Comparison of ENCODE assay signal across 1 cellular context in genomic region chr11:66842896-66843775, GRCh38.
TF ChIP-seq lines count a peak whose summit lies in the region.

TSS of gene RCE1 (plus strand) at chr11:66843441. CDS start at chr11:66843456, 15 bp downstream.

TF ChIP-seq in HepG2, 621 proteins besides CTCF, POLR2A, EP300 and RAD21 (continued from another document and continues in another):
- TF ChIP-seq, protein P1, sequence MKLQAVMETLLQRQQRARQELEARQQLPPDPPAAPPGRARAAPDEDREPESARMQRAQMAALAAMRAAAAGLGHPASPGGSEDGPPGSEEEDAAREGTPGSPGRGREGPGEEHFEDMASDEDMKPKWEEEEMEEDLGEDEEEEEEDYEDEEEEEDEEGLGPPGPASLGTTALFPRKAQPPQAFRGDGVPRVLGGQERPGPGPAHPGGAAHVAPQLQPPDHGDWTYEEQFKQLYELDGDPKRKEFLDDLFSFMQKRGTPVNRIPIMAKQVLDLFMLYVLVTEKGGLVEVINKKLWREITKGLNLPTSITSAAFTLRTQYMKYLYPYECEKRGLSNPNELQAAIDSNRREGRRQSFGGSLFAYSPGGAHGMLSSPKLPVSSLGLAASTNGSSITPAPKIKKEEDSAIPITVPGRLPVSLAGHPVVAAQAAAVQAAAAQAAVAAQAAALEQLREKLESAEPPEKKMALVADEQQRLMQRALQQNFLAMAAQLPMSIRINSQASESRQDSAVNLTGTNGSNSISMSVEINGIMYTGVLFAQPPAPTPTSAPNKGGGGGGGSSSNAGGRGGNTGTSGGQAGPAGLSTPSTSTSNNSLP (IDR thresholded peaks at IDR 0.05; ENCODE audit: low read depth, low read length) = no peak
- TF ChIP-seq ZNF674 (CRISPR knock-in tag; IDR thresholded peaks at IDR 0.05; ENCODE audit: low read depth) (no peak), ATF3 (CRISPR knock-in tag; IDR thresholded peaks at IDR 0.05) (no peak), NCOA5 (CRISPR knock-in tag; IDR thresholded peaks at IDR 0.05) (no peak), HHEX (CRISPR knock-in tag; IDR thresholded peaks at IDR 0.05) (no peak), ZNF230 (CRISPR knock-in tag; IDR thresholded peaks at IDR 0.05) (peak; percentile 5; the same call in 1 of the 2 replicates), TEF (CRISPR knock-in tag; IDR thresholded peaks at IDR 0.05) (no peak), ZNF446 (CRISPR knock-in tag; IDR thresholded peaks at IDR 0.05) (peak; percentile 37; the same call in 1 of the 2 replicates), ESRRA (CRISPR knock-in tag; IDR thresholded peaks at IDR 0.05; ENCODE audit: low read depth) (no peak; the same call in 1 of the 2 replicates), ZNF703 (CRISPR knock-in tag; IDR thresholded peaks at IDR 0.05; ENCODE audit: borderline replicate concordance) (no peak), ZBTB39 (CRISPR knock-in tag; IDR thresholded peaks at IDR 0.05) (no peak), SOX13 (IDR thresholded peaks at IDR 0.05) (no peak), SOX13 (CRISPR knock-in tag; conservative IDR thresholded peaks at IDR 0.05 in 1 of 2, IDR thresholded peaks at IDR 0.05 in 1 of 2) (no peak), ZNF746 (CRISPR knock-in tag; IDR thresholded peaks at IDR 0.05) (no peak; the same call in 1 of the 2 replicates), RNF2 (conservative IDR thresholded peaks at IDR 0.05; ENCODE audit: low read depth) (no peak), ZFAT (CRISPR knock-in tag; conservative IDR thresholded peaks at IDR 0.05) (no peak), MBNL3 (CRISPR knock-in tag; conservative IDR thresholded peaks at IDR 0.05) (no peak), GLMP (CRISPR knock-in tag; IDR thresholded peaks at IDR 0.05; ENCODE audit: borderline replicate concordance) (no peak), ZNF501 (CRISPR knock-in tag; IDR thresholded peaks at IDR 0.05) (peak; percentile 79), HNRNPH1 (optimal IDR thresholded peaks at IDR 0.05; ENCODE audit: low read depth, low read length) (no peak), ZNF18 (CRISPR knock-in tag; IDR thresholded peaks at IDR 0.05; ENCODE audit: insufficient replicate concordance) (no peak), ZHX1 (CRISPR knock-in tag; IDR thresholded peaks at IDR 0.05; ENCODE audit: low read depth) (peak; percentile 98), ZFP36L1 (CRISPR knock-in tag; IDR thresholded peaks at IDR 0.05) (no peak), ZNF784 (CRISPR knock-in tag; IDR thresholded peaks at IDR 0.05; ENCODE audit: borderline replicate concordance) (peak; percentile 89; the same call in 1 of the 2 replicates), NAIF1 (CRISPR knock-in tag; IDR thresholded peaks at IDR 0.05; ENCODE audit: borderline replicate concordance) (no peak), ZFP82 (CRISPR knock-in tag; IDR thresholded peaks at IDR 0.05; ENCODE audit: borderline replicate concordance) (no peak), KLF13 (CRISPR knock-in tag; IDR thresholded peaks at IDR 0.05) (no peak), ZGPAT (CRISPR knock-in tag; IDR thresholded peaks at IDR 0.05) (peak; percentile 72; the same call in 1 of the 2 replicates), DNMT3B (CRISPR knock-in tag; conservative IDR thresholded peaks at IDR 0.05) (no peak), ZSCAN5A (CRISPR knock-in tag; IDR thresholded peaks at IDR 0.05; ENCODE audit: borderline replicate concordance) (0 out of 2 replicates have a peak, but pooled peaks have one; percentile 29), GFI1 (CRISPR knock-in tag; IDR thresholded peaks at IDR 0.05; ENCODE audit: borderline replicate concordance) (peak; percentile 75; the same call in 1 of the 2 replicates), ZNF468 (CRISPR knock-in tag; IDR thresholded peaks at IDR 0.05) (peak; percentile 74; the same call in 1 of the 2 replicates), ZNF652 (CRISPR knock-in tag; IDR thresholded peaks at IDR 0.05; ENCODE audit: borderline replicate concordance, low read depth) (no peak), ZNF792 (CRISPR knock-in tag; IDR thresholded peaks at IDR 0.05) (no peak), SETDB1 (CRISPR knock-in tag; IDR thresholded peaks at IDR 0.05; ENCODE audit: borderline replicate concordance) (no peak), RFX1 (IDR thresholded peaks at IDR 0.05) (no peak), ELF3 (CRISPR knock-in tag; IDR thresholded peaks at IDR 0.05) (peak; percentile 85), ZNF772 (CRISPR knock-in tag; IDR thresholded peaks at IDR 0.05) (no peak), TAF1 (CRISPR knock-in tag; IDR thresholded peaks at IDR 0.05) (peak; percentile 71), KDM1A (CRISPR knock-in tag; IDR thresholded peaks at IDR 0.05) (no peak), FOXC1 (CRISPR knock-in tag; IDR thresholded peaks at IDR 0.05; ENCODE audit: borderline replicate concordance) (peak; percentile 18; the same call in 1 of the 2 replicates), ZNF644 (CRISPR knock-in tag; IDR thresholded peaks at IDR 0.05; ENCODE audit: low read depth) (no peak), FOXO1 (CRISPR knock-in tag; IDR thresholded peaks at IDR 0.05) (no peak; the same call in 1 of the 2 replicates), MAZ (IDR thresholded peaks at IDR 0.05; ENCODE audit: borderline replicate concordance, low read depth, low read length) (peak; percentile 77), MAZ (CRISPR knock-in tag; IDR thresholded peaks at IDR 0.05; ENCODE audit: low read depth) (peak; percentile 74; the same call in 1 of the 2 replicates)
- TF ChIP-seq, protein P2, sequence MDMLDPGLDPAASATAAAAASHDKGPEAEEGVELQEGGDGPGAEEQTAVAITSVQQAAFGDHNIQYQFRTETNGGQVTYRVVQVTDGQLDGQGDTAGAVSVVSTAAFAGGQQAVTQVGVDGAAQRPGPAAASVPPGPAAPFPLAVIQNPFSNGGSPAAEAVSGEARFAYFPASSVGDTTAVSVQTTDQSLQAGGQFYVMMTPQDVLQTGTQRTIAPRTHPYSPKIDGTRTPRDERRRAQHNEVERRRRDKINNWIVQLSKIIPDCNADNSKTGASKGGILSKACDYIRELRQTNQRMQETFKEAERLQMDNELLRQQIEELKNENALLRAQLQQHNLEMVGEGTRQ (IDR thresholded peaks at IDR 0.05; ENCODE audit: low read depth, low read length) = no peak
- TF ChIP-seq, protein P2 (CRISPR knock-in tag; IDR thresholded peaks at IDR 0.05; ENCODE audit: borderline replicate concordance) = no peak
- TF ChIP-seq, protein P3, sequence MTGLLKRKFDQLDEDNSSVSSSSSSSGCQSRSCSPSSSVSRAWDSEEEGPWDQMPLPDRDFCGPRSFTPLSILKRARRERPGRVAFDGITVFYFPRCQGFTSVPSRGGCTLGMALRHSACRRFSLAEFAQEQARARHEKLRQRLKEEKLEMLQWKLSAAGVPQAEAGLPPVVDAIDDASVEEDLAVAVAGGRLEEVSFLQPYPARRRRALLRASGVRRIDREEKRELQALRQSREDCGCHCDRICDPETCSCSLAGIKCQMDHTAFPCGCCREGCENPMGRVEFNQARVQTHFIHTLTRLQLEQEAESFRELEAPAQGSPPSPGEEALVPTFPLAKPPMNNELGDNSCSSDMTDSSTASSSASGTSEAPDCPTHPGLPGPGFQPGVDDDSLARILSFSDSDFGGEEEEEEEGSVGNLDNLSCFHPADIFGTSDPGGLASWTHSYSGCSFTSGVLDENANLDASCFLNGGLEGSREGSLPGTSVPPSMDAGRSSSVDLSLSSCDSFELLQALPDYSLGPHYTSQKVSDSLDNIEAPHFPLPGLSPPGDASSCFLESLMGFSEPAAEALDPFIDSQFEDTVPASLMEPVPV (CRISPR knock-in tag; IDR thresholded peaks at IDR 0.05) = no peak
